15 cellular contexts compared by ENCODE assay signal in genomic region chr1:88401283-88401682, GRCh38.
DNase-seq lines count a peak whose midpoint lies in the region; ATAC-seq and TF ChIP-seq lines count a peak whose summit lies in the region.
"Had no signal": no experiment of that assay in that cellular context is flagged by ENCODE, and none has a peak within 500 bp of the region (broad histone marks: within the 10 kb centered on the region; RNA-seq: fewer than 3 reads in every experiment).

No MANE protein-coding gene starts in this region.

- no peak overlapping the region for H3K27ac ChIP-seq in coronary artery
- H3K27ac ChIP-seq: dorsolateral prefrontal cortex had no signal

- H3K4me3 ChIP-seq in coronary artery: no peak overlapping the region
- H3K4me3 ChIP-seq: dorsolateral prefrontal cortex, HAP-1 had no signal

- DNase-seq in GM10266 (ENCODE audit: extremely low spot score) (peak; percentile 43), NCI-H1417 (lab: John Stamatoyannopoulos, UW) (no peak), COLO829 (ENCODE audit: low spot score) (no peak), cortex of kidney (lab: John Stamatoyannopoulos, UW) (no peak), coronary artery (ENCODE audit: low spot score) (no peak)
- DNase-seq: activated CD4-positive, alpha-beta T cell treated with anti-CD3 and anti-CD28 coated beads, Interleukin-2, amount 50 U/mL, for 48 hours; dorsolateral prefrontal cortex; foreskin melanocyte; kidney glomerular epithelial cell; SW 1271 had no signal

- no peak for TF ChIP-seq CTCF in GM10266 (IDR thresholded peaks at IDR 0.05; ENCODE audit: control insufficient read depth, insufficient read depth, low read depth, missing control alignments)
- TF ChIP-seq CTCF in coronary artery (IDR thresholded peaks at IDR 0.05): no peak

- peak; percentile 89 for ATAC-seq in GM19035 (IDR thresholded peaks at IDR 0.05; ENCODE audit: unreplicated experiment)
- peak; percentile 91 for ATAC-seq in GM21786 (IDR thresholded peaks at IDR 0.05; ENCODE audit: unreplicated experiment)
- ATAC-seq in HG03139 (IDR thresholded peaks at IDR 0.05; ENCODE audit: unreplicated experiment): peak; percentile 77
- ATAC-seq: stimulated activated memory B cell treated with anti-CD40 and anti-IgM and Interleukin-4, amounts not matched to agents 10 μg/mL and 1 μg/mL and 100 μg/mL, for 72 hours had no signal
